ENCODE assay signal across 8 cellular contexts in the genomic region with DNA sequence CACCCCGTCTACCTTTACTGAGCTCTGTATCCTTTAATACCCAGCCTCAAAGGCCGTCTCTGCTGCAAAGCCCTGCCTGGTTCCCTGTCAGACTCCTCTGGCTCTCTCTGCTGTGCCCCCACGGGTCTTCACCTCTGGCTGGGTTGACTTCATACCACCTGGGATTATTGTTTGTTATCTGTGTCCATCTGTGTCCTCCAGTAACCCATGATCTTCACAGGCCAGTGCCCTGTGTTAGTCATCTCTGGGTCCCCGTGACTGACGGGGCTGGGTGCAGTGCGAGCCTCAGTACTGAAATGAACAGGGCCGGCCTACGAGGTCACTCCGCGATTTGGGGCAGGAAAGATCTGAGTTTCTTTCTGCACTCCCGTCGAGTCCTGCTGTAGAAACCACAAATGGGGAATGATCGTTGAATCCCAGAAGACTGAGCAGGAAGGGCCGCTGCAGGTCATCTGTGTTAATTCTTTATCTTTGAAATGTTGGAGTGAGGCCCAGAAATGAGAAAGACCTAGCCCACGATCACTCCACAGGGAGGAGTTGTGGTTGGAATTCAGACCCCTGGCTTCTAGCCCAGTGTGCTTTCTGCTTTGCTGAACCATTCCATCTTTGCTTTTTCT. TPM values are rescaled to one million over a fixed set of nuclear protein-coding genes. Genes with fewer than 3 reads are reported as not detected.
DNase-seq lines count a peak whose midpoint lies in the region; ATAC-seq and TF ChIP-seq lines count a peak whose summit lies in the region.

No MANE protein-coding gene starts in this region.

- 25 to 26% methylated on average over 4 to 6 of the region's 15 CpGs for WGBS in gastroesophageal sphincter (ENCODE audit: low coverage in 1 of 2), 2 donors
- WGBS in sigmoid colon, 2 donors: 30 to 56% methylated on average over 15 of the region's 15 CpGs

- DNase-seq in GM04504 (ENCODE audit: low read depth) (peak; percentile 54), SJCRH30 (peak; percentile 81 to 85), sigmoid colon (peak; percentile 85), Kasumi-1 (lab: John Stamatoyannopoulos, UW) (no peak), SHP77 (lab: John Stamatoyannopoulos, UW) (no peak), cerebellum (ENCODE audit: low spot score) (no peak)

- TF ChIP-seq POLR2A in gastroesophageal sphincter (IDR thresholded peaks at IDR 0.05): no peak
- no peak for TF ChIP-seq POLR2A in sigmoid colon (IDR thresholded peaks at IDR 0.05)

- peaks cover 55% of the 10 kb centered on the region for H3K4me1 ChIP-seq in SJCRH30
- H3K4me1 ChIP-seq in gastroesophageal sphincter: peaks cover 0 to 54% (median 22%) of the 10 kb centered on the region in 3 donors
- peaks cover 0 to 46% (median 33%) of the 10 kb centered on the region in 4 donors for H3K4me1 ChIP-seq in sigmoid colon

- ATAC-seq in gastroesophageal sphincter (peak; percentile 88), HG02840 (IDR thresholded peaks at IDR 0.05; ENCODE audit: low FRiP score, unreplicated experiment) (no peak)

- intact Hi-C loops in sigmoid colon (cut with DNase I): no loop called here

- H3K36me3 ChIP-seq in SJCRH30 (no peaks in the 10 kb centered on the region), gastroesophageal sphincter (no peaks in the 10 kb centered on the region), sigmoid colon (no peaks in the 10 kb centered on the region)

- H3K27me3 ChIP-seq in SJCRH30 (no peaks in the 10 kb centered on the region), gastroesophageal sphincter (no peaks in the 10 kb centered on the region), sigmoid colon (no peaks in the 10 kb centered on the region)

- H3K27ac ChIP-seq in SJCRH30: peak overlapping the region; percentile 72
- H3K27ac ChIP-seq in gastroesophageal sphincter: peak overlapping the region in 3 of 4 donors; percentile 65 to 70 (median 68)
- peak overlapping the region; percentile 37 to 77 (median 56) for H3K27ac ChIP-seq in sigmoid colon

- H3K9me3 ChIP-seq in SJCRH30 (replicated peaks): no peaks in the 10 kb centered on the region
- H3K9me3 ChIP-seq in gastroesophageal sphincter: no peaks in the 10 kb centered on the region
- no peaks in the 10 kb centered on the region for H3K9me3 ChIP-seq in sigmoid colon

- H3K4me3 ChIP-seq in SJCRH30: peak overlapping the region; percentile 13
- H3K4me3 ChIP-seq in gastroesophageal sphincter: peak overlapping the region in 1 of 2 donors; percentile 8
- H3K4me3 ChIP-seq in sigmoid colon: peak overlapping the region in 1 of 4 donors; percentile 12

- no peak for TF ChIP-seq EP300 in gastroesophageal sphincter (IDR thresholded peaks at IDR 0.05)
- TF ChIP-seq EP300 in sigmoid colon (IDR thresholded peaks at IDR 0.05): no peak

- TF ChIP-seq CTCF in gastroesophageal sphincter (IDR thresholded peaks at IDR 0.05) (no peak), sigmoid colon (IDR thresholded peaks at IDR 0.05) (no peak)

RNA-seq across cellular contexts. Expression of a gene that starts 12.3 kb away (rescaled TPM):
- 18.3 and 18.9 TPM in 2 replicates for total RNA-seq in SJCRH30 (2014; rRNA removed; shearing (Covaris generic))
- total RNA-seq in gastroesophageal sphincter (10 to 100 TPM in 3 of 4 donors, 1 to 10 TPM in 1; 8.2 to 19.0 (median 13.4) TPM), sigmoid colon (10 to 100 TPM in 2 of 4 donors, 1 to 10 TPM in 2; 6.7 to 18.3 (median 11.6) TPM), cerebellum (76.3 TPM)
- polyA plus RNA-seq in sigmoid colon: 1 to 10 TPM in 2 of 3 donors, under 1 TPM in 1; 0.23 to 1.8 (median 1.8) TPM

Comparison
In these comparisons a context has a peak if more than half of its experiments do, and no peak if none do; other contexts are left out.
1. DNase-seq: peak in GM04504 (single experiment), SJCRH30 (2 of 2) and sigmoid colon (single experiment); none in Kasumi-1 (0 of 2), SHP77 (0 of 2) and cerebellum (single experiment).
2. Peak in every context shown above with its lines, with median percentiles within 50 percentile points of each other: H3K27ac ChIP-seq.